9 cellular contexts compared by ENCODE assay signal in genomic region chr21:43703068-43703880, GRCh38. TPM values are rescaled to one million over a fixed set of nuclear protein-coding genes. Genes with fewer than 3 reads are reported as not detected.
DNase-seq lines count a peak whose midpoint lies in the region; ATAC-seq, FAIRE-seq and TF ChIP-seq lines count a peak whose summit lies in the region.
"Had no signal": no experiment of that assay in that cellular context is flagged by ENCODE, and none has a peak within 500 bp of the region (broad histone marks: within the 10 kb centered on the region; RNA-seq: fewer than 3 reads in every experiment).

No MANE protein-coding gene starts in this region.

- H3K27ac ChIP-seq in K562 (ENCODE audit: extremely low read depth, low read depth, low read length) (no peak overlapping the region), right lobe of liver (no peak overlapping the region), tibial artery (peak overlapping the region; percentile 62 to 75)

- CTCF ChIA-PET in K562 (lab: Yijun Ruan, JAX; ENCODE audit: low intra/inter-chr PET ratio) = no interaction called here

- no peak for TF ChIP-seq EP300 in K562 (IDR thresholded peaks at IDR 0.05; ENCODE audit: low read length)

- H3K9me3 Mint-ChIP-seq in activated T-cell treated with anti-CD3 and anti-CD28 coated beads, Interleukin-2, amount 50 U/mL, for 4 hours = no peaks in the 10 kb centered on the region

- no peak overlapping the region for H3K4me3 Mint-ChIP-seq in activated T-cell treated with anti-CD3 and anti-CD28 coated beads, Interleukin-2, amount 50 U/mL, for 4 hours

- H4K20me1 ChIP-seq in K562 (replicated peaks; ENCODE audit: control insufficient read depth, insufficient read depth, low read length) = no peaks in the 10 kb centered on the region

- no peak for TF ChIP-seq CTCF in K562 (IDR thresholded peaks at IDR 0.05 in 2 of 3, conservative IDR thresholded peaks at IDR 0.05 in 1 of 3; ENCODE audit: insufficient read depth in 2 of 3, low read depth in 1 of 3, low read length in 3 of 3)
- TF ChIP-seq CTCF in right lobe of liver (IDR thresholded peaks at IDR 0.05) = no peak
- no peak for TF ChIP-seq CTCF in tibial artery (IDR thresholded peaks at IDR 0.05)

- no peaks in the 10 kb centered on the region for H3K27me3 Mint-ChIP-seq in activated T-cell treated with anti-CD3 and anti-CD28 coated beads, Interleukin-2, amount 50 U/mL, for 4 hours (ENCODE audit: low read depth)

- no peak for TF ChIP-seq RAD21 in K562 (CRISPR knock-in tag; conservative IDR thresholded peaks at IDR 0.05 in 1 of 2, IDR thresholded peaks at IDR 0.05 in 1 of 2)

- H3K79me2 ChIP-seq in K562 (ENCODE audit: control insufficient read depth, insufficient read depth, low read length) = no peaks in the 10 kb centered on the region

- H3K36me3 Mint-ChIP-seq in activated T-cell treated with anti-CD3 and anti-CD28 coated beads, Interleukin-2, amount 50 U/mL, for 4 hours (ENCODE audit: insufficient read depth) = peaks cover 7% of the 10 kb centered on the region

- WGBS in K562 (ENCODE audit: insufficient coverage, low coverage, missing lambda C conversion rate) = 30% methylated on average over 27 of the region's 27 CpGs
- 45% methylated on average over 19 of the region's 27 CpGs for WGBS in right lobe of liver (ENCODE audit: insufficient coverage, low coverage, low lambda C conversion rate, missing lambda C conversion rate)

- POLR2A ChIA-PET in K562 (lab: Yijun Ruan, JAX) = interaction anchor here (0.6 to 2.2 kb wide), 6 partner anchors 10 to 116 kb away, joined by 3 to 6 read pairs (median 4); no protein-coding TSS in a partner anchor

- H2AFZ ChIP-seq in K562 (ENCODE audit: low read depth, low read length) = peak overlapping the region; percentile 69

- H3K4me2 ChIP-seq in K562 (ENCODE audit: insufficient read depth, low read length) = peak overlapping the region; percentile 23; the same call in 1 of the 2 replicates

- H3K9me3 ChIP-seq in K562 (replicated peaks; ENCODE audit: control insufficient read depth, insufficient read depth, low read depth, low read length) (no peaks in the 10 kb centered on the region), right lobe of liver (no peaks in the 10 kb centered on the region), tibial artery (no peaks in the 10 kb centered on the region), MG63 (no peaks in the 10 kb centered on the region)

- DNase-seq in activated T-cell treated with anti-CD3 and anti-CD28 coated beads, Interleukin-2, amount 50 U/mL, for 4 hours = no peak
- DNase-seq in activated T-cell treated with anti-CD3 and anti-CD28 coated beads for 4 hours (no peak), K562 (ENCODE audit: extremely low read depth in 1 of 4, low spot score in 3 of 4) (peak in 3 of 4 experiments; percentile 52 to 73 (median 61)), right lobe of liver (peak in 1 of 3 donors; percentile 2), tibial artery (no peak), NCI-H748 treated with DMSO at 0.1 percent for 48 hours (lab: John Stamatoyannopoulos, UW) (no peak), MG63 (no peak)

- ATAC-seq in activated T-cell treated with anti-CD3 and anti-CD28 coated beads, Interleukin-2, amount 50 U/mL, for 4 hours = peak; percentile 41 to 43
- ATAC-seq in K562 (peak; percentile 69), right lobe of liver (peak in 3 of 4 donors; percentile 53 to 60 (median 59)), HG03469 (IDR thresholded peaks at IDR 0.05; ENCODE audit: unreplicated experiment) (no peak)

- no peak for TF ChIP-seq POLR2A in K562 (conservative IDR thresholded peaks at IDR 0.05)
- no peak for TF ChIP-seq POLR2A in right lobe of liver (IDR thresholded peaks at IDR 0.05)

- in situ Hi-C loops in K562 (cut with MboI) = no loop called here

- peak; percentile 55 for FAIRE-seq in K562 (lab: Jason Lieb, UNC)
- FAIRE-seq: endothelial cell of umbilical vein had no signal

- intact Hi-C loops in K562 (cut with micrococcal nuclease) (no loop called here), right lobe of liver (cut with DNase I) (loop anchor here in 1 of 2 donors (10.0 kb wide), 1 partner anchor 72 kb away; the partner anchor contains the start of gene CSTB), tibial artery (cut with DNase I; ENCODE audit: low total_unique reads) (no loop called here)

- no peaks in the 10 kb centered on the region for H3K9me1 ChIP-seq in K562 (ENCODE audit: control insufficient read depth, insufficient read depth, low read length)

- peaks cover 18 to 40% of the 10 kb centered on the region in 2 experiments; a peak in 4 of 5 replicates for H3K4me1 ChIP-seq in K562 (replicated peaks in 1 of 2; ENCODE audit: control insufficient read depth in 2 of 2, insufficient read depth in 2 of 2, low read length in 2 of 2)
- peaks cover 0 to 3% (median 0%) of the 10 kb centered on the region in 4 donors for H3K4me1 ChIP-seq in right lobe of liver
- H3K4me1 ChIP-seq in tibial artery = peaks cover 0 to 43% (median 30%) of the 10 kb centered on the region in 4 donors

- no peaks in the 10 kb centered on the region; a peak in 1 of 5 replicates for H3K27me3 ChIP-seq in K562 (ENCODE audit: control insufficient read depth in 2 of 2, insufficient read depth in 2 of 2, low read length in 2 of 2)
- no peaks in the 10 kb centered on the region for H3K27me3 ChIP-seq in right lobe of liver
- no peaks in the 10 kb centered on the region for H3K27me3 ChIP-seq in tibial artery
- no peaks in the 10 kb centered on the region for H3K27me3 ChIP-seq in MG63

- peaks cover 6% of the 10 kb centered on the region for H3K4me1 Mint-ChIP-seq in activated T-cell treated with anti-CD3 and anti-CD28 coated beads, Interleukin-2, amount 50 U/mL, for 4 hours (ENCODE audit: low read depth)

- no TSS peak for BruUV-seq in K562 (replicated peaks; lab: Mats Ljungman, UMichigan)

- H3K36me3 ChIP-seq in K562 (ENCODE audit: control insufficient read depth, insufficient read depth, low read length) (no peaks in the 10 kb centered on the region), right lobe of liver (no peaks in the 10 kb centered on the region), tibial artery (no peaks in the 10 kb centered on the region), MG63 (no peaks in the 10 kb centered on the region; the same call in 1 of the 2 replicates)

- peak overlapping the region in 1 of 2 experiments; percentile 80; a peak in 2 of 4 replicates for H3K9ac ChIP-seq in K562 (ENCODE audit: insufficient read depth in 1 of 2, low read depth in 2 of 2, low read length in 2 of 2)

- H3K4me3 ChIP-seq in K562 (no peak overlapping the region), right lobe of liver (no peak overlapping the region), tibial artery (peak overlapping the region in 1 of 2 donors; percentile 5), MG63 (no peak overlapping the region)

RNA-seq across cellular contexts. Expression of gene PDXK, which starts 15.7 kb away (rescaled TPM):
- 100 to 1,000 TPM; 101 to 114 (median 106) TPM for total RNA-seq in activated T-cell treated with anti-CD3 and anti-CD28 coated beads, Interleukin-2, amount 50 U/mL, for 4 hours
- 130 and 265 TPM in 2 replicates for total RNA-seq in K562 (2011; cell fraction: chromatin; rRNA removed; ENCODE audit: low replicate concordance)
- total RNA-seq in K562 (2011; cell fraction: nucleolus; rRNA removed) = 121 and 125 TPM in 2 replicates
- total RNA-seq in K562 (2011; cell fraction: nucleoplasm; rRNA removed) = 113 and 116 TPM in 2 replicates
- total RNA-seq in K562 (2014; rRNA removed) = 95.1 and 117 TPM in 2 replicates
- total RNA-seq in K562 (2014; rRNA removed; fragmentation: Illumina TruSeq; extraction: Trizol) = 57.2 and 71.2 TPM in 2 replicates
- 46.8 and 47.5 TPM in 2 replicates for total RNA-seq in K562 (2015; rRNA removed; fragmentation: Illumina TruSeq; extraction: Trizol)
- total RNA-seq in K562 (2021) = 162 TPM in 2 replicates
- polyA plus RNA-seq in K562 (2011; rRNA removed) = 135 and 158 TPM in 2 replicates
- polyA plus RNA-seq in K562 (2011; cell fraction: cytosol; rRNA removed) = 118 and 126 TPM in 2 replicates
- 116 TPM in 2 replicates for polyA plus RNA-seq in K562 (2011; cell fraction: nucleus; rRNA removed)
- 82.1 and 83.5 TPM in 2 replicates for polyA plus RNA-seq in K562 (2012)
- 80.6 and 84.8 TPM in 2 replicates for polyA plus RNA-seq in K562 (2014; fragmentation: Illumina TruSeq; extraction: Trizol)
- polyA plus RNA-seq in K562 (2014; fragmentation: Nextera tagmentation; extraction: Ambion mirVana) = 1 to 10 TPM; 5.6 to 8.9 TPM
- 76.5 and 103 TPM in 2 replicates for polyA plus RNA-seq in K562 (2014; rRNA removed)
- polyA minus RNA-seq in K562 (2011; rRNA and poly(A)+ RNA removed) = 203 and 232 TPM in 2 replicates
- polyA minus RNA-seq in K562 (2011; cell fraction: cytosol; rRNA and poly(A)+ RNA removed) = 63.0 and 91.6 TPM in 2 replicates
- 27.7 and 39.5 TPM in 2 replicates for polyA minus RNA-seq in K562 (2011; cell fraction: nucleus; rRNA and poly(A)+ RNA removed)
- total RNA-seq in right lobe of liver = 10 to 100 TPM; 52.9 to 87.5 (median 58.9) TPM
- 49.1 and 119 TPM in 2 replicates for total RNA-seq in MG63 (2014; rRNA removed; shearing (Covaris generic); ENCODE audit: low replicate concordance)

RNA-seq across cellular contexts. Expression of gene RRP1B, which starts 43.9 kb away (rescaled TPM):
- total RNA-seq in activated T-cell treated with anti-CD3 and anti-CD28 coated beads, Interleukin-2, amount 50 U/mL, for 4 hours = 100 to 1,000 TPM; 106 to 132 (median 115) TPM
- total RNA-seq in K562 (2011; cell fraction: chromatin; rRNA removed; ENCODE audit: low replicate concordance) = 24.0 and 28.8 TPM in 2 replicates
- 15.3 and 16.3 TPM in 2 replicates for total RNA-seq in K562 (2011; cell fraction: nucleolus; rRNA removed)
- total RNA-seq in K562 (2011; cell fraction: nucleoplasm; rRNA removed) = 18.6 and 20.9 TPM in 2 replicates
- total RNA-seq in K562 (2014; rRNA removed) = 41.9 and 58.6 TPM in 2 replicates
- total RNA-seq in K562 (2014; rRNA removed; fragmentation: Illumina TruSeq; extraction: Trizol) = 43.4 and 46.4 TPM in 2 replicates
- 49.7 and 49.8 TPM in 2 replicates for total RNA-seq in K562 (2015; rRNA removed; fragmentation: Illumina TruSeq; extraction: Trizol)
- 66.6 and 66.7 TPM in 2 replicates for total RNA-seq in K562 (2021)
- 20.4 and 21.4 TPM in 2 replicates for polyA plus RNA-seq in K562 (2011; rRNA removed)
- polyA plus RNA-seq in K562 (2011; cell fraction: cytosol; rRNA removed) = 14.2 and 16.4 TPM in 2 replicates
- 18.5 and 23.6 TPM in 2 replicates for polyA plus RNA-seq in K562 (2011; cell fraction: nucleus; rRNA removed)
- 20.2 and 31.0 TPM in 2 replicates for polyA plus RNA-seq in K562 (2012)
- polyA plus RNA-seq in K562 (2014; fragmentation: Illumina TruSeq; extraction: Trizol) = 48.4 and 49.4 TPM in 2 replicates
- 1 to 10 TPM; 6.8 to 8.0 TPM for polyA plus RNA-seq in K562 (2014; fragmentation: Nextera tagmentation; extraction: Ambion mirVana)
- 31.3 and 33.1 TPM in 2 replicates for polyA plus RNA-seq in K562 (2014; rRNA removed)
- polyA minus RNA-seq in K562 (2011; rRNA and poly(A)+ RNA removed) = 32.2 and 37.5 TPM in 2 replicates
- polyA minus RNA-seq in K562 (2011; cell fraction: cytosol; rRNA and poly(A)+ RNA removed) = 30.1 and 30.8 TPM in 2 replicates
- polyA minus RNA-seq in K562 (2011; cell fraction: nucleus; rRNA and poly(A)+ RNA removed) = 8.1 and 12.1 TPM in 2 replicates
- 10 to 100 TPM in 2 of 6 experiments, 1 to 10 TPM in 4; 8.0 to 17.0 (median 9.8) TPM for total RNA-seq in right lobe of liver
- total RNA-seq in MG63 (2014; rRNA removed; shearing (Covaris generic); ENCODE audit: low replicate concordance) = 17.9 and 23.0 TPM in 2 replicates

RNA-seq across cellular contexts. Expression of gene HSF2BP, which starts 44.0 kb away (rescaled TPM):
- total RNA-seq in activated T-cell treated with anti-CD3 and anti-CD28 coated beads, Interleukin-2, amount 50 U/mL, for 4 hours = 1 to 10 TPM; 1.7 to 2.1 (median 1.9) TPM
- 0.56 and 0.69 TPM in 2 replicates for total RNA-seq in K562 (2011; cell fraction: chromatin; rRNA removed; ENCODE audit: low replicate concordance)
- 0.17 and 0.39 TPM in 2 replicates for total RNA-seq in K562 (2011; cell fraction: nucleolus; rRNA removed)
- 0.29 and 0.61 TPM in 2 replicates for total RNA-seq in K562 (2011; cell fraction: nucleoplasm; rRNA removed)
- total RNA-seq in K562 (2014; rRNA removed) = 0.20 TPM in 1 of 2 replicates, not detected in the other
- 0.19 and 0.22 TPM in 2 replicates for total RNA-seq in K562 (2014; rRNA removed; fragmentation: Illumina TruSeq; extraction: Trizol)
- total RNA-seq in K562 (2015; rRNA removed; fragmentation: Illumina TruSeq; extraction: Trizol) = 0.18 and 0.23 TPM in 2 replicates
- 0.22 and 0.55 TPM in 2 replicates for total RNA-seq in K562 (2021)
- polyA plus RNA-seq in K562 (2011; rRNA removed) = 0.20 and 0.30 TPM in 2 replicates
- 0.34 TPM in 2 replicates for polyA plus RNA-seq in K562 (2011; cell fraction: cytosol; rRNA removed)
- polyA plus RNA-seq in K562 (2011; cell fraction: nucleus; rRNA removed) = 0.18 and 0.38 TPM in 2 replicates
- polyA plus RNA-seq in K562 (2012) = 0.18 and 0.21 TPM in 2 replicates
- 0.12 TPM in 1 of 2 replicates, not detected in the other for polyA plus RNA-seq in K562 (2014; fragmentation: Illumina TruSeq; extraction: Trizol)
- polyA plus RNA-seq in K562 (2014; fragmentation: Nextera tagmentation; extraction: Ambion mirVana) = under 1 TPM in 1 of 2 experiments, not detected in 1; 0.04 TPM
- polyA plus RNA-seq in K562 (2014; rRNA removed) = 0.53 and 0.57 TPM in 2 replicates
- 0.11 and 0.12 TPM in 2 replicates for polyA minus RNA-seq in K562 (2011; rRNA and poly(A)+ RNA removed)
- polyA minus RNA-seq in K562 (2011; cell fraction: cytosol; rRNA and poly(A)+ RNA removed) = not detected in 2 replicates
- 0.22 and 0.27 TPM in 2 replicates for polyA minus RNA-seq in K562 (2011; cell fraction: nucleus; rRNA and poly(A)+ RNA removed)
- under 1 TPM in 4 of 6 experiments, not detected in 2; 0.25 to 0.62 (median 0.37) TPM for total RNA-seq in right lobe of liver
- total RNA-seq in MG63 (2014; rRNA removed; shearing (Covaris generic); ENCODE audit: low replicate concordance) = 2.4 and 6.4 TPM in 2 replicates

Comparison
In these comparisons a context has a peak if more than half of its experiments do, and no peak if none do; other contexts are left out.
1. DNase-seq: peak in K562 (3 of 4); none in activated T-cell treated with anti-CD3 and anti-CD28 coated beads, Interleukin-2, amount 50 U/mL, for 4 hours (single experiment), activated T-cell treated with anti-CD3 and anti-CD28 coated beads for 4 hours (single experiment), tibial artery (0 of 2), NCI-H748 treated with DMSO at 0.1 percent for 48 hours (single experiment) and MG63 (single experiment).
2. H3K27ac ChIP-seq: peak in tibial artery (2 of 2); none in K562 (single experiment) and right lobe of liver (0 of 3).